12 cellular contexts compared by ENCODE assay signal in genomic region chr4:826508-827208, GRCh38. TPM values are rescaled to one million over a fixed set of nuclear protein-coding genes. Genes with fewer than 3 reads are reported as not detected.
DNase-seq lines count a peak whose midpoint lies in the region; ATAC-seq, FAIRE-seq and TF ChIP-seq lines count a peak whose summit lies in the region.
"Had no signal": no experiment of that assay in that cellular context is flagged by ENCODE, and none has a peak within 500 bp of the region (broad histone marks: within the 10 kb centered on the region; RNA-seq: fewer than 3 reads in every experiment).

No MANE protein-coding gene starts in this region.

- no peak overlapping the region for H4K91ac ChIP-seq in H1 (replicated peaks; ENCODE audit: insufficient read length, low read length)

- H4K8ac ChIP-seq in H1 (ENCODE audit: extremely low read depth, insufficient read depth, low read length), result no peak overlapping the region; the same call in 1 of the 2 replicates

- H2BK20ac ChIP-seq in H1 (ENCODE audit: low read length), result no peak overlapping the region

- no peak for TF ChIP-seq POLR2A in H1 (IDR thresholded peaks at IDR 0.05; ENCODE audit: control extremely low read depth in 1 of 2, low read depth in 2 of 2, low read length in 2 of 2)

- no peaks in the 10 kb centered on the region for H3K79me2 ChIP-seq in H1 (ENCODE audit: control insufficient read depth in 1 of 2, insufficient read depth in 2 of 2, low read length in 2 of 2)

- H3K9ac ChIP-seq in H1 (replicated peaks in 1 of 4; ENCODE audit: extremely low read depth in 1 of 4, low read depth in 3 of 4, low read length in 3 of 4), result no peak overlapping the region

- H3K14ac ChIP-seq in H1 (ENCODE audit: insufficient read length), result no peak overlapping the region

- H3K4me3 ChIP-seq in A673 (ENCODE audit: low read depth, low read length, poor library complexity, severe bottlenecking) (peak overlapping the region; percentile 35), HAP-1 (peak overlapping the region; percentile 17), H1 (ENCODE audit: extremely low read depth in 1 of 4, insufficient read depth in 2 of 4, low read depth in 3 of 4, low read length in 4 of 4) (peak overlapping the region; percentile 17 to 60 (median 25); a peak in 5 of 8 replicates)

- H3K4me1 Mint-ChIP-seq in natural killer cell, result peaks cover 0 to 5% of the 10 kb centered on the region in 2 donors

- no peak overlapping the region for H3K18ac ChIP-seq in H1 (ENCODE audit: extremely low read depth, low read length)

- CTCF ChIA-PET in A673 (lab: Charles Lee) (no interaction called here), H1 (lab: Charles Lee; ENCODE audit: partially characterized antibody) (interaction anchor here (0.8 kb wide), 1 partner anchor 34 kb away, joined by 3 read pairs; no protein-coding TSS in a partner anchor)

- H2AK5ac ChIP-seq in H1 (ENCODE audit: low read depth, low read length), result no peak overlapping the region

- ATAC-seq in natural killer cell (no peak), GM19035 (IDR thresholded peaks at IDR 0.05; ENCODE audit: unreplicated experiment) (no peak)

- peaks cover 1 to 14% of the 10 kb centered on the region in 2 experiments for H4K20me1 ChIP-seq in H1 (replicated peaks in 1 of 2; ENCODE audit: control insufficient read depth in 1 of 2, insufficient read depth in 2 of 2, low read length in 2 of 2)

- no peak for FAIRE-seq in H1 (lab: Jason Lieb, UNC)
- FAIRE-seq: keratinocyte had no signal

- H4K5ac ChIP-seq in H1 (ENCODE audit: insufficient read length, low read depth, low read length), result no peak overlapping the region

- no peak for TF ChIP-seq RAD21 in H1 (IDR thresholded peaks at IDR 0.05 in 1 of 2, conservative IDR thresholded peaks at IDR 0.05 in 1 of 2; ENCODE audit: low read depth in 2 of 2, low read length in 2 of 2)

- peak overlapping the region; percentile 43 for H3K4me3 Mint-ChIP-seq in natural killer cell
- H3K4me3 Mint-ChIP-seq: activated CD4-positive, alpha-beta memory T cell treated with anti-CD3 and anti-CD28 coated beads for 36 hours had no signal

- peaks cover 5% of the 10 kb centered on the region; the same call in 1 of the 2 replicates for H3K23me2 ChIP-seq in H1 (ENCODE audit: low read depth, low read length)

- DNase-seq in A673 (ENCODE audit: low spot score) (no peak), HAP-1 (ENCODE audit: low spot score in 2 of 2) (no peak), H1 (ENCODE audit: low read depth in 1 of 2, low spot score in 2 of 2) (peak in 1 of 2 experiments; percentile 74), natural killer cell (no peak), COLO829 (ENCODE audit: low spot score) (no peak), GF-D8 (lab: John Stamatoyannopoulos, UW) (no peak)
- DNase-seq in NK-92 treated with Interleukin-12 subunit alpha and Interleukin-12 subunit beta, amount 100 ng/mL, for 24 hours (lab: John Stamatoyannopoulos, UW), result no peak
- DNase-seq: NCI-H526 treated with DMSO at 0.1 percent for 48 hours had no signal

- no peak for TF ChIP-seq EP300 in H1 (IDR thresholded peaks at IDR 0.05; ENCODE audit: borderline replicate concordance in 1 of 2, low read depth in 2 of 2, low read length in 2 of 2)

- 1% methylated on average over 12 of the region's 75 CpGs; no CpG with 5 or more reads in 1 of the 2 experiments for WGBS in H1 (ENCODE audit: extremely low coverage in 1 of 2, insufficient coverage in 1 of 2, insufficient read length in 1 of 2, insufficient replicate concordance in 2 of 2, low coverage in 1 of 2, low lambda C conversion rate in 2 of 2, missing lambda C conversion rate in 1 of 2), 2 experiments

- no peak overlapping the region for H2BK12ac ChIP-seq in H1 (ENCODE audit: low read depth, low read length)

- no TSS peak for BruUV-seq in A673 (replicated peaks; lab: Mats Ljungman, UMichigan)

- H3K4me1 ChIP-seq in A673 (ENCODE audit: insufficient read depth, low read length, poor library complexity, severe bottlenecking) (peaks cover 6% of the 10 kb centered on the region), HAP-1 (no peaks in the 10 kb centered on the region), H1 (replicated peaks in 1 of 4; ENCODE audit: control insufficient read depth in 3 of 4, insufficient read depth in 4 of 4, low read length in 3 of 4) (peaks cover 0 to 4% (median 2%) of the 10 kb centered on the region in 4 experiments; a peak in 3 of 7 replicates)

- H3K27ac ChIP-seq in A673 (ENCODE audit: low read depth, low read length, poor library complexity, severe bottlenecking), result no peak overlapping the region
- H3K27ac ChIP-seq in H1 (ENCODE audit: low read depth, low read length), result no peak overlapping the region

- no peaks in the 10 kb centered on the region for H3K79me1 ChIP-seq in H1 (ENCODE audit: low read depth, low read length)

- H2BK5ac ChIP-seq in H1 (ENCODE audit: low read depth, low read length), result no peak overlapping the region

- H3K9me3 Mint-ChIP-seq in natural killer cell, result peaks cover 0 to 2% of the 10 kb centered on the region in 2 donors

- H3K27me3 ChIP-seq in A673 (replicated peaks; ENCODE audit: insufficient read depth, low read depth, low read length, poor library complexity), result peaks cover 15% of the 10 kb centered on the region
- peaks cover 35% of the 10 kb centered on the region for H3K27me3 ChIP-seq in HAP-1 (ENCODE audit: low read depth)
- H3K27me3 ChIP-seq in H1 (replicated peaks in 1 of 4; ENCODE audit: control insufficient read depth in 3 of 4, extremely low read depth in 1 of 4, insufficient read depth in 3 of 4, low read length in 3 of 4), result peaks cover 39 to 64% (median 58%) of the 10 kb centered on the region in 4 experiments

- no peak overlapping the region for H2AFZ ChIP-seq in H1 (ENCODE audit: low read length)

- no peak overlapping the region for H3K56ac ChIP-seq in H1 (replicated peaks; ENCODE audit: insufficient read length, low read depth, low read length)

- TF ChIP-seq CTCF in A673 (conservative IDR thresholded peaks at IDR 0.05; ENCODE audit: low read depth, low read length) (no peak), H1 (IDR thresholded peaks at IDR 0.05; ENCODE audit: control extremely low read depth in 1 of 3, insufficient read depth in 1 of 3, low read depth in 1 of 3, low read length in 3 of 3) (no peak), natural killer cell (IDR thresholded peaks at IDR 0.05) (no peak)

- H3K9me3 ChIP-seq in A673 (ENCODE audit: low read depth, low read length, poor library complexity, severe bottlenecking), result no peaks in the 10 kb centered on the region
- peaks cover 4% of the 10 kb centered on the region; the same call in 1 of the 2 replicates for H3K9me3 ChIP-seq in HAP-1
- no peaks in the 10 kb centered on the region for H3K9me3 ChIP-seq in H1 (ENCODE audit: insufficient read depth in 2 of 2, low read depth in 1 of 2, low read length in 1 of 2)

- POLR2A ChIA-PET in A673 (lab: Charles Lee; ENCODE audit: low non-redundant PET), result interaction anchor here (0.6 kb wide), 1 partner anchor 373 kb away, joined by 3 read pairs; no protein-coding TSS in a partner anchor
- POLR2A ChIA-PET in H1 (lab: Charles Lee; ENCODE audit: partially characterized antibody), result no interaction called here

- no peak overlapping the region for H2BK120ac ChIP-seq in H1 (replicated peaks; ENCODE audit: low read depth, low read length)

- H3K36me3 Mint-ChIP-seq in natural killer cell, result no peaks in the 10 kb centered on the region
- H3K36me3 Mint-ChIP-seq: activated CD4-positive, alpha-beta memory T cell treated with anti-CD3 and anti-CD28 coated beads for 36 hours had no signal

- peak overlapping the region; percentile 53 to 91 for H3K4me2 ChIP-seq in H1 (ENCODE audit: insufficient read depth in 1 of 2, low read depth in 2 of 2, low read length in 2 of 2)

- H2BK15ac ChIP-seq in H1 (ENCODE audit: low read length), result no peak overlapping the region

- intact Hi-C loops in A673 (cut with micrococcal nuclease; ENCODE audit: unreplicated experiment), result no loop called here
- intact Hi-C loops in natural killer cell (cut with micrococcal nuclease), result no loop called here

- H3K23ac ChIP-seq in H1 (ENCODE audit: insufficient read length), result no peak overlapping the region

- in situ Hi-C loops in HAP-1 (cut with MboI; ENCODE audit: low sequenced_read_pairs), result no loop called here

- peaks cover 28 to 34% of the 10 kb centered on the region in 2 donors for H3K27me3 Mint-ChIP-seq in natural killer cell (ENCODE audit: low read depth in 2 of 2)

- H3K36me3 ChIP-seq in A673 (ENCODE audit: insufficient read depth, low read length, poor library complexity, severe bottlenecking), result no peaks in the 10 kb centered on the region
- H3K36me3 ChIP-seq in HAP-1 (replicated peaks), result no peaks in the 10 kb centered on the region
- H3K36me3 ChIP-seq in H1 (ENCODE audit: control insufficient read depth in 2 of 4, insufficient read depth in 4 of 4, low read length in 3 of 4), result no peaks in the 10 kb centered on the region

- H3K27ac Mint-ChIP-seq in natural killer cell, result no peak overlapping the region
- H3K27ac Mint-ChIP-seq: activated CD4-positive, alpha-beta memory T cell treated with anti-CD3 and anti-CD28 coated beads for 36 hours had no signal

- no peak overlapping the region for H3K4ac ChIP-seq in H1 (replicated peaks; ENCODE audit: insufficient read length, low read depth, low read length)

TF ChIP-seq in H1, 55 proteins besides CTCF, POLR2A, EP300 and RAD21 (continues in another document):
- TF ChIP-seq SRF (IDR thresholded peaks at IDR 0.05; ENCODE audit: low read depth, low read length) (no peak), JUN (IDR thresholded peaks at IDR 0.05; ENCODE audit: low read depth, low read length) (no peak), RNF2 (IDR thresholded peaks at IDR 0.05; ENCODE audit: borderline replicate concordance, low read depth, low read length, missing control alignments, poor library complexity, severe bottlenecking) (no peak), CTBP2 (IDR thresholded peaks at IDR 0.05; ENCODE audit: borderline replicate concordance, insufficient read depth, insufficient read length, low read length) (peak; percentile 22), ASH2L (IDR thresholded peaks at IDR 0.05; ENCODE audit: low read length) (no peak), SP1 (IDR thresholded peaks at IDR 0.05; ENCODE audit: low read depth, low read length) (no peak), SUZ12 (IDR thresholded peaks at IDR 0.05; ENCODE audit: low read length) (no peak; the same call in 1 of the 2 replicates)

RNA-seq across cellular contexts. Expression of gene CPLX1, which starts 0.7 kb away (rescaled TPM):
- 4.6 and 6.6 TPM in 2 replicates for total RNA-seq in A673 (2021)
- total RNA-seq in H1 (2021; fragmentation: NEBNext Ultra II Directional; extraction: Animal tissue kit (Norgen Biotek cat#: 25700)), result 0.56 and 0.67 TPM in 2 replicates
- 0.32 and 1.3 TPM in 2 replicates for polyA plus RNA-seq in H1 (2011; rRNA removed)
- 0.35 TPM for polyA plus RNA-seq in H1 (2011; cell fraction: cytosol; rRNA removed)
- 3.7 TPM for polyA plus RNA-seq in H1 (2011; cell fraction: nucleus; rRNA removed)
- polyA plus RNA-seq in H1 (2012, experiment 1 of 2), result 0.76 to 1.5 TPM (median 1.1 TPM) in 4 replicates
- 0.46 TPM for polyA plus RNA-seq in H1 (2012, experiment 2 of 2)
- 0.63 TPM for polyA plus RNA-seq in H1 (2013, experiment 1 of 2)
- 0.74 TPM for polyA plus RNA-seq in H1 (2013, experiment 2 of 2)
- polyA minus RNA-seq in H1 (2011; rRNA and poly(A)+ RNA removed), result 0.07 TPM in 1 of 2 replicates, not detected in the other
- polyA minus RNA-seq in H1 (2011; cell fraction: cytosol; rRNA and poly(A)+ RNA removed), result not detected
- polyA minus RNA-seq in H1 (2011; cell fraction: nucleus; rRNA and poly(A)+ RNA removed), result not detected
- total RNA-seq in natural killer cell, result not detected
- total RNA-seq: M059J had no signal
